ENCODE assay signal across 17 cellular contexts in the genomic region with DNA sequence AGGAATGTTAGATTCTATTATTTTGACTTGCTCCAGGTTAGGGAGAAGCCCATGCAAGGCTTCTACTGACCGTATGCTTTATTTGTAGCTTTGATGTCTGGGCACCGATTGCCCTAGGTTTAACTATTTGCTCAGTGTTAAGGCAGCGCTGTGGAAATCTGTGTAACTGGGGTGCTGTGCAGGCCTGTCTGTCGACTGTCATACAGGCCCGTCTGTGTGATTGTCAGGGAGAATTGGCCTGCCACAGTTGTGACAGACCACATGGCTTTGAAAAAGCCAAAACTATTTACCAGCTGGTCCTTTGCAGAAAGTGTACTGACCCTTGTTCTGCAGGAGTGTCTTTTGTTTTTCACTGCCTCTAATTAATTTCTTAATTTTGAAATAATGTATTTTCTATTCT.
"Had no signal": no experiment of that assay in that cellular context is flagged by ENCODE, and none has a peak within 500 bp of the region (broad histone marks: within the 10 kb centered on the region; RNA-seq: fewer than 3 reads in every experiment).

No MANE protein-coding gene starts in this region.

- DNase-seq: effector memory CD4-positive, alpha-beta T cell; gastrocnemius medialis; left ventricle myocardium superior; mesendoderm; naive thymus-derived CD4-positive, alpha-beta T cell; nephron progenitor cell; nucleus accumbens; ovary; spleen; stimulated activated CD4-positive, alpha-beta T cell treated with anti-CD3 and anti-CD28 coated beads, Interleukin-15, amount 100 ng/mL, for 24 hours; stimulated activated CD4-positive, alpha-beta T cell treated with anti-CD3 and anti-CD28 coated beads, Interleukin-1b, Interleukin-23, amount 100 ng/mL, for 48 hours; stimulated activated CD4-positive, alpha-beta T cell treated with anti-CD3 and anti-CD28 coated beads, Interleukin-4, amount 100 ng/mL, for 24 hours; stimulated activated naive B cell treated with anti-CD40 and anti-IgM and Interleukin-4, amounts not matched to agents 10 μg/mL and 1 μg/mL and 100 μg/mL, for 72 hours; stimulated activated naive CD8-positive, alpha-beta T cell treated with anti-CD3 and anti-CD28 coated beads, Interleukin-15, amount 100 ng/mL, for 72 hours; transverse colon had no signal

- H3K27ac ChIP-seq: esophagus muscularis mucosa, gastrocnemius medialis, ovary, spleen, thoracic aorta, transverse colon had no signal

- ATAC-seq: gastrocnemius medialis; left ventricle myocardium superior; naive thymus-derived CD4-positive, alpha-beta T cell; stimulated activated naive B cell treated with anti-CD40 and anti-IgM and Interleukin-4, amounts not matched to agents 10 μg/mL and 1 μg/mL and 100 μg/mL, for 72 hours; stimulated activated naive CD8-positive, alpha-beta T cell treated with anti-CD3 and anti-CD28 coated beads, Interleukin-15, amount 100 ng/mL, for 72 hours had no signal

- H3K36me3 ChIP-seq: esophagus muscularis mucosa, gastrocnemius medialis, ovary, spleen, thoracic aorta, transverse colon had no signal

- H3K4me1 ChIP-seq: gastrocnemius medialis had no signal

- H3K4me3 ChIP-seq: esophagus muscularis mucosa, gastrocnemius medialis, ovary, spleen, thoracic aorta, transverse colon had no signal

- H3K9me3 ChIP-seq: esophagus muscularis mucosa, gastrocnemius medialis, ovary, spleen, thoracic aorta, transverse colon had no signal

- H3K27me3 ChIP-seq: ovary had no signal
